ENCODE assay signal across 14 cellular contexts in the genomic region with DNA sequence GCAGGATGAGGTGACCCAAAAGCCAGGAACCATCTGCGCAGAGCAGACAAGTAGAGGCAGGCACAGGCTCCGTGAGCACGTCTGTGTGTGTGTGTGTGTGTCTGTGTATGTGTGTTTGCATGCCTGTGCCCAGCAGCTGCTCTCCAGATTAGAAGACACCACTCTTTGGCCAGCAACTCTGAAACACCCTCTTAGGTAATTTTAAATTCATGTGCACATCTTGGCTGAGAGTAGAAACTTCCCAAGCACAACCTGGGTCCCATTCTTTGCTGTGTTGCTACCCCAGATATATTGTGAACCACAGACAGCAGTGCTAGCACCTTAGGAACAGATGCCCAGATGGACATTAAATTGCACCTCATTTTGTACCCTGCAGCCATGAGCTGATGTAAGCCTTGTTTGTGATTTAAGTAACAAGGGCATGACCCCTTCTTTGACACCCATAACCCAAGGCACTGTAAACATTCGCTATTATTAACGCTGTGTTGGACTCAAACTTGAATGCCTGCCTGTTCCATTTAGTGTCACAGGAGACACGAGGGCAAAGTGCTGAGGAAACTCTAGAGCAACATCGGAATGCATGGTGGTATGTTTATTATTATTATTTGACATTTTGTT. TPM values are rescaled to one million over a fixed set of nuclear protein-coding genes. Genes with fewer than 3 reads are reported as not detected.
DNase-seq lines count a peak whose midpoint lies in the region; ATAC-seq and TF ChIP-seq lines count a peak whose summit lies in the region.
"Had no signal": no experiment of that assay in that cellular context is flagged by ENCODE, and none has a peak within 500 bp of the region (broad histone marks: within the 10 kb centered on the region; RNA-seq: fewer than 3 reads in every experiment).

A gene (minus strand): TSS at position 89 of the 618 bp plus-strand sequence.

- H3K4me3 ChIP-seq in esophagus muscularis mucosa (no peak within 1 kb of the TSS), mucosa of descending colon (no peak within 1 kb of the TSS), thyroid gland (replicated peaks in 1 of 3) (no peak within 1 kb of the TSS)
- H3K4me3 ChIP-seq: GM12878 had no signal

- 53% methylated on average over 7 of the region's 7 CpGs for WGBS in esophagus muscularis mucosa
- WGBS in thyroid gland, 2 donors: 88 to 90% methylated on average over 7 of the region's 7 CpGs

- H3K27me3 ChIP-seq in esophagus muscularis mucosa (no peaks in the 10 kb centered on the region), thyroid gland (no peaks in the 10 kb centered on the region)

- TF ChIP-seq POLR2A in esophagus muscularis mucosa (IDR thresholded peaks at IDR 0.05; ENCODE audit: low read depth) (no peak), thyroid gland (IDR thresholded peaks at IDR 0.05) (no peak)

- H3K27ac ChIP-seq in esophagus muscularis mucosa (replicated peaks in 1 of 4): peak within 1 kb of the TSS in 1 of 4 donors; percentile 18
- no peak within 1 kb of the TSS for H3K27ac ChIP-seq in thyroid gland

- H3K36me3 ChIP-seq in esophagus muscularis mucosa: no peaks in the 10 kb centered on the region
- no peaks in the 10 kb centered on the region for H3K36me3 ChIP-seq in mucosa of descending colon (ENCODE audit: low read depth)
- H3K36me3 ChIP-seq in thyroid gland: no peaks in the 10 kb centered on the region

- DNase-seq in M059J (ENCODE audit: low read depth) (no peak), esophagus muscularis mucosa (ENCODE audit: extremely low spot score) (no peak), mucosa of descending colon (no peak), thyroid gland (no peak), NCI-H1417 treated with DMSO at 0.1 percent for 48 hours (lab: John Stamatoyannopoulos, UW) (no peak), NOMO-1 (lab: John Stamatoyannopoulos, UW; ENCODE audit: unreplicated experiment in 2 of 2) (no peak), SHP77 treated with DMSO at 0.1 percent for 48 hours (lab: John Stamatoyannopoulos, UW) (no peak)
- DNase-seq: activated B cell treated with CpG ODN at 0.5 μM for 24 hours; midbrain; NCI-H2081; stimulated activated naive B cell treated with anti-CD40 and anti-IgM and Interleukin-4, amounts not matched to agents 10 μg/mL and 1 μg/mL and 100 μg/mL, for 72 hours had no signal

- H3K4me1 ChIP-seq in esophagus muscularis mucosa (peaks cover 8 to 59% (median 51%) of the 10 kb centered on the region in 4 donors), mucosa of descending colon (ENCODE audit: low read depth) (no peaks in the 10 kb centered on the region), thyroid gland (no peaks in the 10 kb centered on the region)

- TF ChIP-seq CTCF in esophagus muscularis mucosa (IDR thresholded peaks at IDR 0.05): no peak
- TF ChIP-seq CTCF in mucosa of descending colon (IDR thresholded peaks at IDR 0.05): no peak
- no peak for TF ChIP-seq CTCF in thyroid gland (IDR thresholded peaks at IDR 0.05)

- ATAC-seq in mucosa of descending colon (no peak), HG02759 (IDR thresholded peaks at IDR 0.05; ENCODE audit: unreplicated experiment) (no peak)
- ATAC-seq: GM12878; Panc1; stimulated activated naive B cell treated with anti-CD40 and anti-IgM and Interleukin-4, amounts not matched to agents 10 μg/mL and 1 μg/mL and 100 μg/mL, for 72 hours had no signal

- intact Hi-C loops in esophagus muscularis mucosa (cut with DNase I) (no loop called here), mucosa of descending colon (cut with DNase I, micrococcal nuclease) (no loop called here), thyroid gland (cut with DNase I) (no loop called here)

- TF ChIP-seq EP300 in esophagus muscularis mucosa (IDR thresholded peaks at IDR 0.05): no peak

- H3K9me3 ChIP-seq in esophagus muscularis mucosa: no peaks in the 10 kb centered on the region
- H3K9me3 ChIP-seq in mucosa of descending colon: no peaks in the 10 kb centered on the region
- no peaks in the 10 kb centered on the region for H3K9me3 ChIP-seq in thyroid gland

RNA-seq across cellular contexts. Expression of the gene that starts here (rescaled TPM):
- total RNA-seq in M059J (2014; rRNA removed; shearing (Covaris generic)): 35.1 and 43.2 TPM in 2 replicates
- total RNA-seq in esophagus muscularis mucosa (100 to 1,000 TPM; 120 to 134 (median 127) TPM), mucosa of descending colon (10 to 100 TPM in 2 of 3 donors, 1 to 10 TPM in 1; 8.9 to 37.0 (median 17.1) TPM), thyroid gland (10 to 100 TPM in 3 of 4 donors, 1 to 10 TPM in 1; 4.4 to 17.7 (median 13.2) TPM)
